Comparison of ENCODE assay signal across 30 cellular contexts in genomic region chr15:66999046-66999557, GRCh38.
"Had no signal": no experiment of that assay in that cellular context is flagged by ENCODE, and none has a peak within 500 bp of the region (broad histone marks: within the 10 kb centered on the region; RNA-seq: fewer than 3 reads in every experiment).

No MANE protein-coding gene starts in this region.

- H3K27me3 ChIP-seq: brain microvascular endothelial cell, Peyer's patch had no signal

- H3K4me1 ChIP-seq: Peyer's patch had no signal

- H3K36me3 ChIP-seq: brain microvascular endothelial cell, Peyer's patch, WERI-Rb-1 had no signal

- DNase-seq: activated CD4-positive, alpha-beta T cell treated with anti-CD3 and anti-CD28 coated beads, Interleukin-2, amount 10 ng/mL, durations not matched to agents 24 days and 14 days; activated CD4-positive, alpha-beta T cell treated with anti-CD3 and anti-CD28 coated beads, Interleukin-2, amount 50 U/mL, for 4 hours; activated CD8-positive, alpha-beta T cell treated with anti-CD3 and anti-CD28 coated beads for 36 hours; activated effector memory CD4-positive, alpha-beta T cell treated with anti-CD3 and anti-CD28 coated beads, Interleukin-2, amount 50 U/mL, for 16 hours; activated naive CD4-positive, alpha-beta T cell; activated naive CD4-positive, alpha-beta T cell treated with anti-CD3 and anti-CD28 coated beads, Interleukin-2, amount 50 U/mL, for 16 hours; activated naive CD8-positive, alpha-beta T cell treated with anti-CD3 and anti-CD28 coated beads for 36 hours; activated T-cell treated with anti-CD3 and anti-CD28 coated beads, Interleukin-2, amount 50 U/mL, for 1 hour; activated T-cell treated with anti-CD3 and anti-CD28 coated beads, Interleukin-2, amount 50 U/mL, for 72 hours; amniotic stem cell; aorta; brain microvascular endothelial cell; central memory CD4-positive, alpha-beta T cell; Kasumi-1; MM.1S; NCI-H1105; NCI-H1417 treated with DMSO at 0.1 percent for 48 hours; NCI-H1930; NCI-H2081 treated with DMSO at 0.1 percent for 48 hours; NCI-H226; NCI-H524 treated with DMSO at 0.1 percent for 48 hours; PC-3; Peyer's patch; Right ventricle myocardium superior; RPMI8226; SW 1271; T-helper 1 cell; T1000; WERI-Rb-1 had no signal

- ATAC-seq: activated CD8-positive, alpha-beta T cell treated with anti-CD3 and anti-CD28 coated beads for 36 hours; activated T-cell treated with anti-CD3 and anti-CD28 coated beads, Interleukin-2, amount 50 U/mL, for 72 hours; activated T-helper 17 cell treated with anti-CD3 and anti-CD28 coated beads, Interleukin-2, amount 50 U/mL, for 72 hours; PC-3 had no signal

- H3K27ac ChIP-seq: brain microvascular endothelial cell, Peyer's patch, WERI-Rb-1 had no signal

- H3K4me3 ChIP-seq: Peyer's patch had no signal

- H3K9me3 ChIP-seq: Peyer's patch had no signal
